22 cellular contexts compared by ENCODE assay signal in the genomic region with DNA sequence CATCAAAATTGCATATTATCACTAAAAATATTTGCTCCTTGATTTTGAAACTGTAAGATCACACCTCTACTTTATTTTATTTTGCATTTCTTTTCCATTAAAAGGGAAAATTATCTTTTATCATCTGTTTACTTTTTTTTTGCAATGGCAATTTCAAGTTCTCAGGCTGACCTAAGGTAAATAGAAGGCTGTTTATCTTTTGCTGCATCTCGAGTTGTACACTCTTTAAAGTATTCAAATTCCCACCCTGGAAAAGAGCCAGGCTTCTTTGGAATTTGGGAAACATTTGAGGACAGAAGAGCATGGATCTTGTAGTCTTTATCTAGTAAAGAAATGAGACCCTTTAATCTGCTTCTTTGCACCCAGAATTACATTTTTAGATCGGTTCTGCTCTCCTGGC.
DNase-seq lines count a peak whose midpoint lies in the region; ATAC-seq and TF ChIP-seq lines count a peak whose summit lies in the region.
"Had no signal": no experiment of that assay in that cellular context is flagged by ENCODE, and none has a peak within 500 bp of the region (broad histone marks: within the 10 kb centered on the region; RNA-seq: fewer than 3 reads in every experiment).

No MANE protein-coding gene starts in this region.

- WGBS in SK-N-SH (ENCODE audit: low lambda C conversion rate) = 15% methylated on average over 2 of the region's 2 CpGs
- 50 to 76% (median 59%) methylated on average over 2 of the region's 2 CpGs for WGBS in psoas muscle, 3 donors

- no peaks in the 10 kb centered on the region for H3K9me2 ChIP-seq in SK-N-SH

- no peaks in the 10 kb centered on the region for H3K4me1 Mint-ChIP-seq in activated CD4-positive, alpha-beta memory T cell treated with anti-CD3 and anti-CD28 coated beads for 36 hours (ENCODE audit: low read depth)
- H3K4me1 Mint-ChIP-seq: CD4-positive, CD25-positive, alpha-beta regulatory T cell; CD8-positive, alpha-beta memory T cell; IgD-negative memory B cell had no signal

- TF ChIP-seq CTCF in SK-N-SH (IDR thresholded peaks at IDR 0.05) (no peak), fibroblast of villous mesenchyme (IDR thresholded peaks at IDR 0.05; ENCODE audit: insufficient read depth, low read depth, low read length) (no peak), psoas muscle (IDR thresholded peaks at IDR 0.05) (no peak)

- H3K36me3 ChIP-seq in SK-N-SH (replicated peaks in 1 of 2; ENCODE audit: control insufficient read depth in 1 of 2, insufficient read depth in 2 of 2, low read length in 1 of 2) (no peaks in the 10 kb centered on the region), psoas muscle (ENCODE audit: insufficient read depth in 1 of 2, low read depth in 1 of 2) (no peaks in the 10 kb centered on the region)
- H3K36me3 ChIP-seq: BE2C had no signal

- H3K27me3 Mint-ChIP-seq in activated CD4-positive, alpha-beta memory T cell treated with anti-CD3 and anti-CD28 coated beads for 36 hours = peaks cover 2% of the 10 kb centered on the region
- H3K27me3 Mint-ChIP-seq: CD4-positive, CD25-positive, alpha-beta regulatory T cell; CD8-positive, alpha-beta memory T cell; IgD-negative memory B cell had no signal

- ATAC-seq in SK-N-SH treated with all-trans-retinoic acid at 6 μM for 48 hours (no peak), psoas muscle (no peak)
- ATAC-seq: GM23338, HepG2 had no signal

- POLR2A ChIA-PET in SK-N-SH (lab: Yijun Ruan, JAX) = no interaction called here
- POLR2A ChIA-PET in activated CD4-positive, alpha-beta memory T cell treated with anti-CD3 and anti-CD28 coated beads for 36 hours (lab: Charles Lee) = no interaction called here

- no peak overlapping the region for H3K9ac ChIP-seq in SK-N-SH

- DNase-seq in NCI-H1105 treated with DMSO at 0.1 percent for 48 hours (lab: John Stamatoyannopoulos, UW) (peak; percentile 5), NCI-H1105 (lab: John Stamatoyannopoulos, UW) (no peak), SK-N-SH (no peak), M059J (ENCODE audit: low read depth) (peak; percentile 46), fibroblast of villous mesenchyme (ENCODE audit: low read depth) (peak; percentile 21), psoas muscle (no peak)
- DNase-seq in activated CD4-positive, alpha-beta memory T cell treated with anti-CD3 and anti-CD28 coated beads for 36 hours = no peak
- DNase-seq: ACHN; BE2C; C1 segment of cervical spinal cord; CD4-positive, CD25-positive, alpha-beta regulatory T cell; CD8-positive, alpha-beta memory T cell; COR-L47; DMS153; DND-41; GDM1; HCEC 1CT; KBM-7 had no signal

- TF ChIP-seq EP300 in SK-N-SH (IDR thresholded peaks at IDR 0.05; ENCODE audit: borderline replicate concordance in 1 of 2, low read depth in 1 of 2, low read length in 1 of 2) = no peak

- H3K27me3 ChIP-seq in SK-N-SH (ENCODE audit: insufficient read depth) = no peaks in the 10 kb centered on the region
- H3K27me3 ChIP-seq in psoas muscle (ENCODE audit: insufficient read depth in 3 of 3, low read length in 2 of 3) = no peaks in the 10 kb centered on the region
- H3K27me3 ChIP-seq: BE2C had no signal

- H4K20me1 ChIP-seq in SK-N-SH (ENCODE audit: insufficient read depth) = no peaks in the 10 kb centered on the region

- peaks cover 21% of the 10 kb centered on the region for H3F3A ChIP-seq in SK-N-SH (replicated peaks; ENCODE audit: insufficient read depth)

- no peaks in the 10 kb centered on the region for H3K9me3 Mint-ChIP-seq in activated CD4-positive, alpha-beta memory T cell treated with anti-CD3 and anti-CD28 coated beads for 36 hours
- H3K9me3 Mint-ChIP-seq: CD8-positive, alpha-beta memory T cell; GM23338 had no signal

- H3K79me2 ChIP-seq in SK-N-SH (ENCODE audit: insufficient read depth) = no peaks in the 10 kb centered on the region

- CTCF ChIA-PET in SK-N-SH (lab: Yijun Ruan, JAX) = no interaction called here
- CTCF ChIA-PET in activated CD4-positive, alpha-beta memory T cell treated with anti-CD3 and anti-CD28 coated beads for 36 hours (lab: Charles Lee) = no interaction called here

- intact Hi-C loops in activated CD4-positive, alpha-beta memory T cell treated with anti-CD3 and anti-CD28 coated beads for 36 hours (cut with micrococcal nuclease) = no loop called here
- intact Hi-C loops in psoas muscle (cut with DNase I) = no loop called here

- no peak for TF ChIP-seq RAD21 in SK-N-SH (IDR thresholded peaks at IDR 0.05; ENCODE audit: low read length)

- H3K4me3 ChIP-seq in SK-N-SH (ENCODE audit: low read depth in 2 of 2, low read length in 1 of 2) (no peak overlapping the region), fibroblast of villous mesenchyme (ENCODE audit: low read depth, low read length) (no peak overlapping the region), psoas muscle (no peak overlapping the region)
- H3K4me3 ChIP-seq: GM23338 had no signal

- H3K4me3 Mint-ChIP-seq in activated CD4-positive, alpha-beta memory T cell treated with anti-CD3 and anti-CD28 coated beads for 36 hours = no peak overlapping the region
- H3K4me3 Mint-ChIP-seq: CD4-positive, CD25-positive, alpha-beta regulatory T cell; CD8-positive, alpha-beta memory T cell; GM23338; IgD-negative memory B cell had no signal

- no peaks in the 10 kb centered on the region for H3K9me3 ChIP-seq in SK-N-SH
- no peaks in the 10 kb centered on the region for H3K9me3 ChIP-seq in psoas muscle
- H3K9me3 ChIP-seq: BE2C had no signal

- no peak overlapping the region for H3K27ac Mint-ChIP-seq in activated CD4-positive, alpha-beta memory T cell treated with anti-CD3 and anti-CD28 coated beads for 36 hours
- H3K27ac Mint-ChIP-seq: CD4-positive, CD25-positive, alpha-beta regulatory T cell; CD8-positive, alpha-beta memory T cell; GM23338; IgD-negative memory B cell had no signal

- no peak overlapping the region for H2AFZ ChIP-seq in SK-N-SH (ENCODE audit: low read depth)
- H2AFZ ChIP-seq: GM23338 had no signal

- no peak overlapping the region for H3K27ac ChIP-seq in SK-N-SH (ENCODE audit: low read depth in 2 of 2, low read length in 1 of 2)
- no peak overlapping the region for H3K27ac ChIP-seq in psoas muscle

- H3K4me1 ChIP-seq in SK-N-SH (ENCODE audit: control insufficient read depth in 1 of 2, insufficient read depth in 2 of 2, low read depth in 1 of 2, low read length in 1 of 2) = peaks cover 0 to 29% of the 10 kb centered on the region in 2 experiments; a peak in 3 of 4 replicates
- no peaks in the 10 kb centered on the region for H3K4me1 ChIP-seq in psoas muscle
- H3K4me1 ChIP-seq: BE2C had no signal

- H3K4me2 ChIP-seq in SK-N-SH = no peak overlapping the region
- H3K4me2 ChIP-seq: GM23338 had no signal

- H3K36me3 Mint-ChIP-seq in activated CD4-positive, alpha-beta memory T cell treated with anti-CD3 and anti-CD28 coated beads for 36 hours = no peaks in the 10 kb centered on the region
- H3K36me3 Mint-ChIP-seq: CD4-positive, CD25-positive, alpha-beta regulatory T cell; CD8-positive, alpha-beta memory T cell had no signal

TF ChIP-seq in SK-N-SH, 30 proteins besides CTCF, POLR2A, EP300 and RAD21:
- no peak for TF ChIP-seq NRF1 (IDR thresholded peaks at IDR 0.05; ENCODE audit: low read depth, low read length)
- TF ChIP-seq, protein P1, sequence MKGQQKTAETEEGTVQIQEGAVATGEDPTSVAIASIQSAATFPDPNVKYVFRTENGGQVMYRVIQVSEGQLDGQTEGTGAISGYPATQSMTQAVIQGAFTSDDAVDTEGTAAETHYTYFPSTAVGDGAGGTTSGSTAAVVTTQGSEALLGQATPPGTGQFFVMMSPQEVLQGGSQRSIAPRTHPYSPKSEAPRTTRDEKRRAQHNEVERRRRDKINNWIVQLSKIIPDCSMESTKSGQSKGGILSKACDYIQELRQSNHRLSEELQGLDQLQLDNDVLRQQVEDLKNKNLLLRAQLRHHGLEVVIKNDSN (IDR thresholded peaks at IDR 0.05; ENCODE audit: borderline replicate concordance, low read depth) = no peak
- no peak for TF ChIP-seq TCF12 (IDR thresholded peaks at IDR 0.05)
- TF ChIP-seq TAF1 (IDR thresholded peaks at IDR 0.05; ENCODE audit: borderline replicate concordance, low read depth, low read length) = no peak
- peak; percentile 24; the same call in 1 of the 2 replicates for TF ChIP-seq NFIC (IDR thresholded peaks at IDR 0.05; ENCODE audit: borderline replicate concordance)
- TF ChIP-seq SIN3A (IDR thresholded peaks at IDR 0.05; ENCODE audit: borderline replicate concordance, low read depth, low read length) = no peak
- no peak for TF ChIP-seq USF2 (IDR thresholded peaks at IDR 0.05; ENCODE audit: borderline replicate concordance, low read depth, low read length)

TF ChIP-seq in SK-N-SH treated with all-trans-retinoic acid at 6 μM for 48 hours, 23 proteins besides CTCF, POLR2A, EP300 and RAD21:
- no peak for TF ChIP-seq PPARA (CRISPR knock-in tag; IDR thresholded peaks at IDR 0.05; ENCODE audit: borderline replicate concordance)
- no peak for TF ChIP-seq CSDC2 (CRISPR knock-in tag; IDR thresholded peaks at IDR 0.05)
- no peak for TF ChIP-seq TSHZ2 (CRISPR knock-in tag; IDR thresholded peaks at IDR 0.05)
- TF ChIP-seq OSR1 (CRISPR knock-in tag; IDR thresholded peaks at IDR 0.05) = no peak
- TF ChIP-seq ESRRG (CRISPR knock-in tag; IDR thresholded peaks at IDR 0.05) = no peak
- TF ChIP-seq ZNF565 (CRISPR knock-in tag; conservative IDR thresholded peaks at IDR 0.05; ENCODE audit: low read depth) = no peak
- TF ChIP-seq ARNTL (CRISPR knock-in tag; IDR thresholded peaks at IDR 0.05; ENCODE audit: borderline replicate concordance, low read depth) = no peak
- no peak for TF ChIP-seq SNAI2 (CRISPR knock-in tag; IDR thresholded peaks at IDR 0.05)

Comparison
In these comparisons a context has a peak if more than half of its experiments do, and no peak if none do; other contexts are left out.
1. DNase-seq: peak in NCI-H1105 treated with DMSO at 0.1 percent for 48 hours (single experiment), M059J (single experiment) and fibroblast of villous mesenchyme (single experiment); none in NCI-H1105 (single experiment), SK-N-SH (single experiment), activated CD4-positive, alpha-beta memory T cell treated with anti-CD3 and anti-CD28 coated beads for 36 hours (single experiment) and psoas muscle (0 of 2).